In the genomic region with DNA sequence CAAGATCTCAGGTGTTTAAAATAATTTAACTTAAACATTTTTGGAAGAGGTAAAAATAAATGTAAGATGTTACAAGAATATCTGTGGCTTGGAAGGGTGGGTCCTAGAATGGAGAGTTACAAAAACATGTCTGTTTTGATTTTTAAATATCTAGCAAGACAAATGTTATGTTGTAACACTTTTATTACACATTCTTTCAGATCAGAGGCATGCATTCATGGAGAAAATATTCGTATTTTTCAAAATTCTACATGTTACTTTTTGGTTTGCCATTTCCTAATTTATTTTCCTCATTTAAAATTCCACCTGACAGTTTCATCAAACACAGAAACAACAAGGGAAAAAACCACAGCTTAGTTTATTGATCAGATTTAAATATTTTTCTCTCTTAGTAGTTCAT, we compare ENCODE assay signal across 13 cellular contexts. TPM values are rescaled to one million over a fixed set of nuclear protein-coding genes. Genes with fewer than 3 reads are reported as not detected.
DNase-seq lines count a peak whose midpoint lies in the region; ATAC-seq, FAIRE-seq and TF ChIP-seq lines count a peak whose summit lies in the region.
"Had no signal": no experiment of that assay in that cellular context is flagged by ENCODE, and none has a peak within 500 bp of the region (broad histone marks: within the 10 kb centered on the region; RNA-seq: fewer than 3 reads in every experiment).

No MANE protein-coding gene starts in this region.

- H3K36me3 ChIP-seq in HUES48 (ENCODE audit: control insufficient read depth, insufficient read depth, low read length): no peaks in the 10 kb centered on the region
- no peaks in the 10 kb centered on the region for H3K36me3 ChIP-seq in GM12878 (ENCODE audit: control insufficient read depth in 2 of 2, insufficient read depth in 2 of 2, low read length in 1 of 2)
- no peaks in the 10 kb centered on the region for H3K36me3 ChIP-seq in muscle layer of colon (ENCODE audit: insufficient read depth, low read length)
- no peaks in the 10 kb centered on the region for H3K36me3 ChIP-seq in suprapubic skin

- H2AFZ ChIP-seq in GM12878 (ENCODE audit: control insufficient read depth, low read depth, low read length): no peak overlapping the region

- TF ChIP-seq EP300 in GM12878 (IDR thresholded peaks at IDR 0.05; ENCODE audit: borderline replicate concordance in 1 of 2, control insufficient read depth in 1 of 2, low read depth in 2 of 2, low read length in 2 of 2) (no peak), suprapubic skin (IDR thresholded peaks at IDR 0.05) (no peak)

- H3K4me3 ChIP-seq in HUES48 (ENCODE audit: low read depth, low read length): no peak overlapping the region
- H3K4me3 ChIP-seq in GM12878: no peak overlapping the region
- H3K4me3 ChIP-seq in muscle layer of colon (ENCODE audit: low read depth in 1 of 2, low read length in 2 of 2): no peak overlapping the region
- no peak overlapping the region for H3K4me3 ChIP-seq in suprapubic skin

- CTCF ChIA-PET in GM12878 (lab: Yijun Ruan, JAX): interaction anchor here (0.7 to 5.5 kb wide), 21 partner anchors 10 to 490 kb away, joined by 3 to 35 read pairs (median 4); a partner anchor contains a TSS

- H4K20me1 ChIP-seq in GM12878 (ENCODE audit: control insufficient read depth, insufficient read depth): no peaks in the 10 kb centered on the region

- POLR2A ChIA-PET in GM12878 (lab: Charles Lee): interaction anchor here (1.4 to 3.2 kb wide), 2 partner anchors 10 to 13 kb away, joined by 4 to 8 read pairs; a partner anchor contains a TSS

- RAD21 ChIA-PET in GM12878 (lab: Charles Lee; ENCODE audit: unreplicated experiment): interaction anchor here (0.9 to 2.2 kb wide), 3 partner anchors 9 to 149 kb away, joined by 3 to 11 read pairs (median 5); no protein-coding TSS in a partner anchor

- no peak overlapping the region for H3K4me2 ChIP-seq in GM12878 (ENCODE audit: control insufficient read depth, insufficient read depth)

- no peak for TF ChIP-seq RAD21 in GM12878 (IDR thresholded peaks at IDR 0.05; ENCODE audit: insufficient read depth, low read depth, low read length)

- H3K27me3 ChIP-seq in HUES48 (ENCODE audit: control insufficient read depth, insufficient read depth, low read length) (no peaks in the 10 kb centered on the region), GM12878 (replicated peaks in 1 of 2; ENCODE audit: control insufficient read depth in 2 of 2, insufficient read depth in 2 of 2, low read length in 1 of 2) (no peaks in the 10 kb centered on the region), muscle layer of colon (ENCODE audit: control insufficient read depth in 1 of 2, insufficient read depth in 2 of 2, low read length in 2 of 2) (no peaks in the 10 kb centered on the region), suprapubic skin (no peaks in the 10 kb centered on the region)

- H3K9me3 ChIP-seq in HUES48 (ENCODE audit: control insufficient read depth, insufficient read depth, low read length) (no peaks in the 10 kb centered on the region), GM12878 (replicated peaks; ENCODE audit: control insufficient read depth, insufficient read depth, low read length) (no peaks in the 10 kb centered on the region; the same call in 2 of the 3 replicates), muscle layer of colon (ENCODE audit: low read length) (no peaks in the 10 kb centered on the region), suprapubic skin (no peaks in the 10 kb centered on the region)

- no peak for DNase-seq in GM12878 (ENCODE audit: low read depth, low spot score)
- DNase-seq in suprapubic skin (ENCODE audit: low spot score in 2 of 2): no peak
- DNase-seq in frontal cortex (ENCODE audit: low spot score in 2 of 2): no peak
- no peak for DNase-seq in cortex of kidney (lab: John Stamatoyannopoulos, UW)
- DNase-seq in anterior cingulate cortex (lab: John Stamatoyannopoulos, UW): no peak
- DNase-seq in GM12891 (ENCODE audit: insufficient read length, low spot score): no peak
- DNase-seq: KG1; NCI-H2081; stimulated activated CD4-positive, alpha-beta T cell treated with anti-CD3 and anti-CD28 coated beads, Interleukin-1b, Interleukin-23, amount 100 ng/mL, for 48 hours; stimulated activated naive B cell treated with anti-CD40 and anti-IgM and Interleukin-4, amounts not matched to agents 10 μg/mL and 1 μg/mL and 100 μg/mL, for 72 hours; T-helper 17 cell had no signal

- H3K9ac ChIP-seq in HUES48 (ENCODE audit: low read depth, low read length) (no peak overlapping the region), GM12878 (ENCODE audit: control insufficient read depth, insufficient read depth, low read length) (no peak overlapping the region), muscle layer of colon (ENCODE audit: low read length) (no peak overlapping the region)

- ATAC-seq in GM12878: no peak

- SMC1A ChIA-PET in GM12878 (lab: Charles Lee; ENCODE audit: uncharacterized antibody, unreplicated experiment): interaction anchor here (0.8 to 2.4 kb wide), 15 partner anchors 9 to 148 kb away, joined by 3 to 9 read pairs (median 4); no protein-coding TSS in a partner anchor

- in situ Hi-C loops in GM12878 (cut with MboI): no loop called here

- peak overlapping the region; percentile 0 for H3K27ac ChIP-seq in HUES48 (ENCODE audit: low read depth, low read length)
- no peak overlapping the region for H3K27ac ChIP-seq in GM12878 (ENCODE audit: control insufficient read depth, insufficient read depth)
- H3K27ac ChIP-seq in muscle layer of colon (ENCODE audit: low read depth, low read length): peak overlapping the region; percentile 78
- H3K27ac ChIP-seq in suprapubic skin: peak overlapping the region; percentile 90

- TF ChIP-seq POLR2A in GM12878 (IDR thresholded peaks at IDR 0.05; ENCODE audit: low read depth, low read length) (no peak), suprapubic skin (IDR thresholded peaks at IDR 0.05) (no peak), GM12891 (IDR thresholded peaks at IDR 0.05; ENCODE audit: low read depth, low read length) (no peak)

- no peak for TF ChIP-seq CTCF in GM12878 (IDR thresholded peaks at IDR 0.05 in 2 of 3, conservative IDR thresholded peaks at IDR 0.05 in 1 of 3; ENCODE audit: control insufficient read depth in 2 of 3, extremely low read depth in 1 of 3, insufficient read depth in 1 of 3, low read depth in 3 of 3, low read length in 3 of 3)
- TF ChIP-seq CTCF in suprapubic skin (IDR thresholded peaks at IDR 0.05): no peak

- no peak for FAIRE-seq in GM12878 (lab: Jason Lieb, UNC)
- no peak for FAIRE-seq in frontal cortex (lab: Jason Lieb, UNC)
- FAIRE-seq in GM12891 (lab: Jason Lieb, UNC): no peak

- H3K4me1 ChIP-seq in HUES48 (ENCODE audit: control insufficient read depth, insufficient read depth, low read length) (peaks cover 3% of the 10 kb centered on the region; the same call in 1 of the 2 replicates), GM12878 (ENCODE audit: control insufficient read depth, insufficient read depth, low read length) (peaks cover 11% of the 10 kb centered on the region), muscle layer of colon (ENCODE audit: insufficient read depth, low read length) (peaks cover 34% of the 10 kb centered on the region), suprapubic skin (peaks cover 52% of the 10 kb centered on the region)

- H3K79me2 ChIP-seq in GM12878 (ENCODE audit: control insufficient read depth, insufficient read depth, low read length): peaks cover 16% of the 10 kb centered on the region

- intact Hi-C loops in GM12878 (cut with micrococcal nuclease; ENCODE audit: unreplicated experiment): loop anchor here (5.0 kb wide), 1 partner anchor 44 kb away; no protein-coding TSS in a partner anchor

- no TSS peak for BruUV-seq in GM12878 (replicated peaks; lab: Mats Ljungman, UMichigan)

- 88% methylated on average over 1 of the region's 1 CpG for WGBS in GM12878 (ENCODE audit: insufficient coverage, insufficient replicate concordance, low lambda C conversion rate, missing lambda C conversion rate)
- WGBS in suprapubic skin: 56% methylated on average over 1 of the region's 1 CpG

RNA-seq across cellular contexts. Expression of a gene that starts 10.0 kb away (rescaled TPM):
- total RNA-seq in GM12878 (2013; cell fraction: nucleolus; rRNA removed): 15.7 and 16.8 TPM in 2 replicates
- total RNA-seq in GM12878 (2014; rRNA removed) (12.7 and 18.8 TPM in 2 replicates), GM12878 (2014; rRNA removed; fragmentation: Illumina TruSeq; extraction: Trizol) (10.3 and 10.5 TPM in 2 replicates), GM12878 (2021) (16.9 and 19.8 TPM in 2 replicates), suprapubic skin (100 to 1,000 TPM; 103 to 166 (median 125) TPM), frontal cortex (15.5 TPM)
- 7.8 TPM for polyA plus RNA-seq in GM12878 (2011; ENCODE audit: low read depth)
- polyA plus RNA-seq in GM12878 (2011; rRNA removed) (11.3 and 13.9 TPM in 2 replicates), GM12878 (2014; fragmentation: Illumina TruSeq; extraction: Trizol) (10.0 and 14.5 TPM in 2 replicates), GM12878 (2014; fragmentation: Nextera tagmentation; extraction: Ambion mirVana) (10 to 100 TPM in 1 of 2 experiments, 1 to 10 TPM in 1; 3.7 to 10.7 TPM), GM12878 (2014; rRNA removed) (16.6 and 17.4 TPM in 2 replicates), GM12878 (2016; fragmentation: Nextera tagmentation; extraction: Ambion mirVana) (1 to 10 TPM; 9.3 to 9.4 TPM)
- polyA plus RNA-seq in GM12878 (2011; cell fraction: cytosol; rRNA removed): 22.6 and 24.9 TPM in 2 replicates
- 10.3 and 11.4 TPM in 2 replicates for polyA plus RNA-seq in GM12878 (2011; cell fraction: nucleus; rRNA removed)
- 13.5 and 15.6 TPM in 2 replicates for polyA plus RNA-seq in GM12878 (2012)
- 24.7 and 41.3 TPM in 2 replicates for polyA minus RNA-seq in GM12878 (2011; rRNA and poly(A)+ RNA removed)
- 10.1 and 12.2 TPM in 2 replicates for polyA minus RNA-seq in GM12878 (2011; cell fraction: cytosol; rRNA and poly(A)+ RNA removed)
- 4.2 and 7.3 TPM in 2 replicates for polyA minus RNA-seq in GM12878 (2011; cell fraction: nucleus; rRNA and poly(A)+ RNA removed)
- polyA plus RNA-seq in GM12891 (2012; ENCODE audit: low read depth, missing spikeins): 13.8 TPM

RNA-seq across cellular contexts. Expression of a gene that starts 39.3 kb away (rescaled TPM):
- total RNA-seq in GM12878 (2013; cell fraction: nucleolus; rRNA removed): 38.8 and 43.9 TPM in 2 replicates
- 11.9 and 13.8 TPM in 2 replicates for total RNA-seq in GM12878 (2014; rRNA removed)
- 14.9 and 17.5 TPM in 2 replicates for total RNA-seq in GM12878 (2014; rRNA removed; fragmentation: Illumina TruSeq; extraction: Trizol)
- 16.8 and 22.1 TPM in 2 replicates for total RNA-seq in GM12878 (2021)
- 7.3 TPM for polyA plus RNA-seq in GM12878 (2011; ENCODE audit: low read depth)
- polyA plus RNA-seq in GM12878 (2011; rRNA removed): 16.3 and 21.6 TPM in 2 replicates
- 23.8 and 25.9 TPM in 2 replicates for polyA plus RNA-seq in GM12878 (2011; cell fraction: cytosol; rRNA removed)
- 33.6 and 41.0 TPM in 2 replicates for polyA plus RNA-seq in GM12878 (2011; cell fraction: nucleus; rRNA removed)
- polyA plus RNA-seq in GM12878 (2012): 7.6 and 8.9 TPM in 2 replicates
- polyA plus RNA-seq in GM12878 (2014; fragmentation: Illumina TruSeq; extraction: Trizol): 16.1 and 19.5 TPM in 2 replicates
- 1 to 10 TPM; 8.8 to 9.6 TPM for polyA plus RNA-seq in GM12878 (2014; fragmentation: Nextera tagmentation; extraction: Ambion mirVana)
- 17.2 and 22.5 TPM in 2 replicates for polyA plus RNA-seq in GM12878 (2014; rRNA removed)
- polyA plus RNA-seq in GM12878 (2016; fragmentation: Nextera tagmentation; extraction: Ambion mirVana): 10 to 100 TPM; 19.9 to 20.5 TPM
- polyA minus RNA-seq in GM12878 (2011; rRNA and poly(A)+ RNA removed): 25.4 and 31.7 TPM in 2 replicates
- 8.3 and 11.5 TPM in 2 replicates for polyA minus RNA-seq in GM12878 (2011; cell fraction: cytosol; rRNA and poly(A)+ RNA removed)
- 20.9 and 40.1 TPM in 2 replicates for polyA minus RNA-seq in GM12878 (2011; cell fraction: nucleus; rRNA and poly(A)+ RNA removed)
- total RNA-seq in suprapubic skin: 1 to 10 TPM; 1.9 to 5.6 (median 3.1) TPM
- total RNA-seq in frontal cortex: 4.1 TPM
- 15.4 TPM for polyA plus RNA-seq in GM12891 (2012; ENCODE audit: low read depth, missing spikeins)

RNA-seq across cellular contexts. Expression of a gene that starts 39.5 kb away (rescaled TPM):
- 4.6 and 5.9 TPM in 2 replicates for total RNA-seq in GM12878 (2013; cell fraction: nucleolus; rRNA removed)
- total RNA-seq in GM12878 (2014; rRNA removed) (4.9 and 6.2 TPM in 2 replicates), GM12878 (2014; rRNA removed; fragmentation: Illumina TruSeq; extraction: Trizol) (6.6 and 7.2 TPM in 2 replicates), GM12878 (2021) (7.7 TPM in 2 replicates), suprapubic skin (1 to 10 TPM; 3.4 to 6.0 (median 3.8) TPM), frontal cortex (32.2 TPM)
- polyA plus RNA-seq in GM12878 (2011; ENCODE audit: low read depth): 7.7 TPM
- polyA plus RNA-seq in GM12878 (2011; rRNA removed) (11.3 and 14.0 TPM in 2 replicates), GM12878 (2014; fragmentation: Illumina TruSeq; extraction: Trizol) (10.6 and 13.7 TPM in 2 replicates), GM12878 (2014; fragmentation: Nextera tagmentation; extraction: Ambion mirVana) (10 to 100 TPM; 21.0 to 26.1 TPM), GM12878 (2014; rRNA removed) (8.5 and 9.7 TPM in 2 replicates), GM12878 (2016; fragmentation: Nextera tagmentation; extraction: Ambion mirVana) (10 to 100 TPM; 21.9 to 22.2 TPM)
- 5.5 and 5.8 TPM in 2 replicates for polyA plus RNA-seq in GM12878 (2011; cell fraction: cytosol; rRNA removed)
- 4.3 and 5.0 TPM in 2 replicates for polyA plus RNA-seq in GM12878 (2011; cell fraction: nucleus; rRNA removed)
- polyA plus RNA-seq in GM12878 (2012): 8.5 and 8.9 TPM in 2 replicates
- 4.1 and 5.1 TPM in 2 replicates for polyA minus RNA-seq in GM12878 (2011; rRNA and poly(A)+ RNA removed)
- polyA minus RNA-seq in GM12878 (2011; cell fraction: cytosol; rRNA and poly(A)+ RNA removed): 1.9 and 2.3 TPM in 2 replicates
- 1.5 and 3.3 TPM in 2 replicates for polyA minus RNA-seq in GM12878 (2011; cell fraction: nucleus; rRNA and poly(A)+ RNA removed)
- polyA plus RNA-seq in GM12891 (2012; ENCODE audit: low read depth, missing spikeins): 9.7 TPM
